12 cellular contexts compared by ENCODE assay signal in genomic region chr15:69305204-69305931, GRCh38. TPM values are rescaled to one million over a fixed set of nuclear protein-coding genes. Genes with fewer than 3 reads are reported as not detected.
DNase-seq lines count a peak whose midpoint lies in the region; ATAC-seq and TF ChIP-seq lines count a peak whose summit lies in the region.
"Had no signal": no experiment of that assay in that cellular context is flagged by ENCODE, and none has a peak within 500 bp of the region (broad histone marks: within the 10 kb centered on the region; RNA-seq: fewer than 3 reads in every experiment).

No MANE protein-coding gene starts in this region.

- intact Hi-C loops in sciatic nerve (cut with DNase I), result no loop called here
- intact Hi-C loops in CD8-positive, alpha-beta T cell (cut with DNase I, micrococcal nuclease), result no loop called here

- H3K4me3 ChIP-seq in fibroblast of pulmonary artery (replicated peaks; ENCODE audit: low read depth, low read length), result no peak overlapping the region
- no peak overlapping the region for H3K4me3 ChIP-seq in CD8-positive, alpha-beta T cell (ENCODE audit: low read depth, low read length)

- peak overlapping the region; percentile 62 for H3K27ac ChIP-seq in RWPE1
- H3K27ac ChIP-seq in CD8-positive, alpha-beta T cell (ENCODE audit: low read depth, low read length), result no peak overlapping the region
- H3K27ac ChIP-seq: neutrophil had no signal

- CTCF ChIA-PET in RWPE1 (lab: Yijun Ruan, JAX), result interaction anchor here (0.7 kb wide), 1 partner anchor 16 kb away, joined by 7 read pairs; no protein-coding TSS in a partner anchor
- CTCF ChIA-PET in CD8-positive, alpha-beta T cell (lab: Charles Lee), result interaction anchor here (1.1 kb wide), 1 partner anchor 13 kb away, joined by 3 read pairs; no protein-coding TSS in a partner anchor

- H3K27me3 Mint-ChIP-seq in CD8-positive, alpha-beta T cell (ENCODE audit: low read depth), result peaks cover 45% of the 10 kb centered on the region

- peak; percentile 81 for ATAC-seq in sciatic nerve
- ATAC-seq in GM19035 (IDR thresholded peaks at IDR 0.05; ENCODE audit: unreplicated experiment), result no peak
- ATAC-seq in CD8-positive, alpha-beta T cell, result no peak

- H3K4me1 Mint-ChIP-seq in CD8-positive, alpha-beta T cell (ENCODE audit: low read depth), result peaks cover under 1% of the 10 kb centered on the region

- H3K27me3 ChIP-seq in CD8-positive, alpha-beta T cell (ENCODE audit: insufficient read depth, low read length), result peaks cover 6% of the 10 kb centered on the region

- POLR2A ChIA-PET in RWPE1 (lab: Yijun Ruan, JAX; ENCODE audit: low non-redundant PET), result no interaction called here
- POLR2A ChIA-PET in CD8-positive, alpha-beta T cell (lab: Charles Lee), result no interaction called here

- no peaks in the 10 kb centered on the region for H3K9me3 Mint-ChIP-seq in CD8-positive, alpha-beta T cell
- H3K9me3 Mint-ChIP-seq: activated CD4-positive, alpha-beta T cell treated with anti-CD3 and anti-CD28 coated beads, Interleukin-2, amount 10 ng/mL, durations not matched to agents 24 days and 14 days; stimulated activated naive CD8-positive, alpha-beta T cell treated with anti-CD3 and anti-CD28 coated beads, Interleukin-15, Interleukin-2, amounts not matched to agents 100 ng/mL and 50 ng/mL, for 24 hours had no signal

- H3K4me1 ChIP-seq in CD8-positive, alpha-beta T cell (ENCODE audit: insufficient read depth, low read length), result no peaks in the 10 kb centered on the region

- peak; percentile 91 for DNase-seq in H4 (ENCODE audit: low spot score)
- peak; percentile 55 for DNase-seq in RWPE1 (ENCODE audit: low spot score)
- DNase-seq in fibroblast of pulmonary artery (ENCODE audit: low read depth), result peak; percentile 90
- no peak for DNase-seq in sciatic nerve (ENCODE audit: low spot score)
- no peak for DNase-seq in NCI-H1105 treated with DMSO at 0.1 percent for 48 hours (lab: John Stamatoyannopoulos, UW)
- no peak for DNase-seq in SIG-M5 (lab: John Stamatoyannopoulos, UW)
- no peak for DNase-seq in CD8-positive, alpha-beta T cell
- DNase-seq: activated CD4-positive, alpha-beta T cell treated with anti-CD3 and anti-CD28 coated beads, Interleukin-2, amount 10 ng/mL, durations not matched to agents 24 days and 14 days had no signal

- no peaks in the 10 kb centered on the region for H3K36me3 ChIP-seq in CD8-positive, alpha-beta T cell (ENCODE audit: insufficient read depth, low read length)
- H3K36me3 ChIP-seq: neutrophil had no signal

- no peak overlapping the region for H3K27ac Mint-ChIP-seq in CD8-positive, alpha-beta T cell
- H3K27ac Mint-ChIP-seq: activated CD4-positive, alpha-beta T cell treated with anti-CD3 and anti-CD28 coated beads, Interleukin-2, amount 10 ng/mL, durations not matched to agents 24 days and 14 days; stimulated activated naive CD8-positive, alpha-beta T cell treated with anti-CD3 and anti-CD28 coated beads, Interleukin-15, Interleukin-2, amounts not matched to agents 100 ng/mL and 50 ng/mL, for 24 hours had no signal

- H3K4me3 Mint-ChIP-seq in CD8-positive, alpha-beta T cell, result no peak overlapping the region
- H3K4me3 Mint-ChIP-seq: activated CD4-positive, alpha-beta T cell treated with anti-CD3 and anti-CD28 coated beads, Interleukin-2, amount 10 ng/mL, durations not matched to agents 24 days and 14 days; stimulated activated naive CD8-positive, alpha-beta T cell treated with anti-CD3 and anti-CD28 coated beads, Interleukin-15, Interleukin-2, amounts not matched to agents 100 ng/mL and 50 ng/mL, for 24 hours had no signal

- H3K9me3 ChIP-seq in CD8-positive, alpha-beta T cell (ENCODE audit: low read length), result no peaks in the 10 kb centered on the region
- H3K9me3 ChIP-seq: neutrophil had no signal

- TF ChIP-seq CTCF in RWPE1 (conservative IDR thresholded peaks at IDR 0.05; ENCODE audit: low read depth) (no peak), fibroblast of pulmonary artery (IDR thresholded peaks at IDR 0.05; ENCODE audit: low read length, missing control alignments) (no peak)
- no peak for TF ChIP-seq CTCF in CD8-positive, alpha-beta T cell (IDR thresholded peaks at IDR 0.05)

- no peaks in the 10 kb centered on the region for H3K36me3 Mint-ChIP-seq in CD8-positive, alpha-beta T cell

RNA-seq across cellular contexts. Expression of gene PAQR5, which starts 6.7 kb away (rescaled TPM):
- 2.3 and 5.7 TPM in 2 replicates for total RNA-seq in H4 (2014; rRNA removed; shearing (Covaris generic))
- total RNA-seq in sciatic nerve, result 6.5 TPM
- not detected for total RNA-seq in CD8-positive, alpha-beta T cell
- total RNA-seq: activated CD4-positive, alpha-beta T cell treated with anti-CD3 and anti-CD28 coated beads, Interleukin-2, amount 10 ng/mL, durations not matched to agents 24 days and 14 days; dermis microvascular lymphatic vessel endothelial cell had no signal

Comparison
In these comparisons a context has a peak if more than half of its experiments do, and no peak if none do; other contexts are left out.
1. DNase-seq: peak in H4 (single experiment), RWPE1 (single experiment) and fibroblast of pulmonary artery (single experiment); none in sciatic nerve (single experiment), NCI-H1105 treated with DMSO at 0.1 percent for 48 hours (single experiment), SIG-M5 (single experiment) and CD8-positive, alpha-beta T cell (0 of 7).